In the genomic region with DNA sequence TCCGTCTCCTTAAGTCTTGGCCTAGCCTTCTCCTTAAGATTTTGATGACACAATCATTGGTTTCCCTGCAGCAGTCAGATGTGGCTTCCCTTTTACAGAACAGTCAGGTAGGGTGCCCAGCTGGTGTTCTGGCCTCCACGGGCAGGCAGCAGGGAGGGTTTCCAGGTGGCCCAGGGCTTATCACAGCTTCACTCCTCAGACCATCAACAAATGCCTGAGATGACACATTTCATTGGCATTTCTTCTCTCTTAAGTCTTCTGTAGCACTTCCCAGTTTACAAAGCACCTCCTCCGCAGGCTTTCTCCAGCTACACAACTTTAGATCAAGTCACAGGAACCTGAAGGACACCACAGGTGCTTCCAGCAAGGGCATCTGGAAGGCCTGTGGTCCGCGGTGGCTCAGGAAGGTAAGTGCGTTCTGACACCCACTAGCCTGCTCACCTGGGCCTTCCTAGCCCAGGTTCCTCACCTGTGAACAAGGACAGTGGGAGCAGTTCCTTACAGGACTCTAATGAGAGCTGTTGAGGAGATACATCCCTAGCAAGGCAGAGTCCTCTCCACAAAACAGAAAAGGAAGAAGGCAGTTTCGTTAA, we compare ENCODE assay signal across 13 cellular contexts. TPM values are rescaled to one million over a fixed set of nuclear protein-coding genes. Genes with fewer than 3 reads are reported as not detected.
DNase-seq lines count a peak whose midpoint lies in the region; TF ChIP-seq lines count a peak whose summit lies in the region.
"Had no signal": no experiment of that assay in that cellular context is flagged by ENCODE, and none has a peak within 500 bp of the region (broad histone marks: within the 10 kb centered on the region; RNA-seq: fewer than 3 reads in every experiment).

No MANE protein-coding gene starts in this region.

- in situ Hi-C loops in brain microvascular endothelial cell (cut with HindIII; ENCODE audit: low pct_ligation_motif_present, low sequenced_read_pairs) = no loop called here

- H3K27me3 Mint-ChIP-seq in nephron (ENCODE audit: low read depth) = peaks cover 15% of the 10 kb centered on the region

- peaks cover 13% of the 10 kb centered on the region for H3K4me1 Mint-ChIP-seq in nephron

- H3K27ac Mint-ChIP-seq in nephron = peak overlapping the region in 1 of 3 experiments; percentile 27
- H3K27ac Mint-ChIP-seq: activated naive CD4-positive, alpha-beta T cell treated with anti-CD3 and anti-CD28 coated beads, Interleukin-2, amount 50 U/mL, for 24 hours had no signal

- H3K36me3 ChIP-seq in smooth muscle cell (ENCODE audit: low read depth) (no peaks in the 10 kb centered on the region), brain microvascular endothelial cell (replicated peaks) (no peaks in the 10 kb centered on the region)
- H3K36me3 ChIP-seq: heart left ventricle had no signal

- DNase-seq in EH (ENCODE audit: low read depth) = peak; percentile 38
- peak; percentile 51 for DNase-seq in M059J (ENCODE audit: low read depth)
- peak; percentile 27 for DNase-seq in choroid plexus epithelial cell (ENCODE audit: low read depth)
- DNase-seq in smooth muscle cell (lab: John Stamatoyannopoulos, UW; ENCODE audit: unreplicated experiment) = no peak
- DNase-seq in NCI-H2227 (lab: John Stamatoyannopoulos, UW; ENCODE audit: unreplicated experiment) = no peak
- DNase-seq in NCI-H146 treated with DMSO at 0.1 percent for 48 hours (lab: John Stamatoyannopoulos, UW; ENCODE audit: unreplicated experiment) = no peak
- no peak for DNase-seq in brain microvascular endothelial cell
- DNase-seq: DND-41; left colon; stimulated activated CD4-positive, alpha-beta T cell treated with anti-CD3 and anti-CD28 coated beads, Interleukin-1b, Interleukin-23, amount 100 ng/mL, for 48 hours had no signal

- H2AFZ ChIP-seq in smooth muscle cell (ENCODE audit: low read depth) = no peak overlapping the region

- no peaks in the 10 kb centered on the region for H3K79me2 ChIP-seq in smooth muscle cell (ENCODE audit: low read depth)

- no peaks in the 10 kb centered on the region for H3K9me3 ChIP-seq in smooth muscle cell (replicated peaks; ENCODE audit: low read depth)
- H3K9me3 ChIP-seq: heart left ventricle had no signal

- peak overlapping the region; percentile 55 to 72 (median 70) for H3K4me3 Mint-ChIP-seq in nephron
- H3K4me3 Mint-ChIP-seq: activated naive CD4-positive, alpha-beta T cell treated with anti-CD3 and anti-CD28 coated beads, Interleukin-2, amount 50 U/mL, for 24 hours had no signal

- WGBS in smooth muscle cell (ENCODE audit: low lambda C conversion rate) = 71% methylated on average over 7 of the region's 7 CpGs

- H3K4me3 ChIP-seq in choroid plexus epithelial cell (ENCODE audit: low read depth, low read length) (no peak overlapping the region), smooth muscle cell (no peak overlapping the region), brain microvascular endothelial cell (ENCODE audit: low read depth, low read length) (no peak overlapping the region)
- H3K4me3 ChIP-seq: heart left ventricle had no signal

- TF ChIP-seq CTCF in choroid plexus epithelial cell (conservative IDR thresholded peaks at IDR 0.05; ENCODE audit: low read depth, low read length) (no peak), nephron (IDR thresholded peaks at IDR 0.05; ENCODE audit: unreplicated experiment in 3 of 3) (no peak), smooth muscle cell (IDR thresholded peaks at IDR 0.05; ENCODE audit: borderline replicate concordance, insufficient read depth, poor library complexity, severe bottlenecking) (no peak), brain microvascular endothelial cell (IDR thresholded peaks at IDR 0.05; ENCODE audit: low read depth, low read length, missing control alignments) (no peak)

- no peaks in the 10 kb centered on the region for H3K27me3 ChIP-seq in smooth muscle cell (ENCODE audit: low read depth)
- no peaks in the 10 kb centered on the region for H3K27me3 ChIP-seq in brain microvascular endothelial cell (replicated peaks)
- H3K27me3 ChIP-seq: heart left ventricle had no signal

- no peaks in the 10 kb centered on the region for H3K36me3 Mint-ChIP-seq in nephron (ENCODE audit: low read depth)
- H3K36me3 Mint-ChIP-seq: activated naive CD4-positive, alpha-beta T cell treated with anti-CD3 and anti-CD28 coated beads, Interleukin-2, amount 50 U/mL, for 24 hours had no signal

- no peaks in the 10 kb centered on the region for H3K9me3 Mint-ChIP-seq in nephron
- H3K9me3 Mint-ChIP-seq: activated naive CD4-positive, alpha-beta T cell treated with anti-CD3 and anti-CD28 coated beads, Interleukin-2, amount 50 U/mL, for 24 hours had no signal

- H3K27ac ChIP-seq in smooth muscle cell (ENCODE audit: low read depth) = no peak overlapping the region
- no peak overlapping the region for H3K27ac ChIP-seq in brain microvascular endothelial cell
- H3K27ac ChIP-seq: heart left ventricle had no signal

- H3K4me2 ChIP-seq in smooth muscle cell = no peak overlapping the region

- no peaks in the 10 kb centered on the region for H3F3A ChIP-seq in smooth muscle cell (ENCODE audit: low read depth)

- peaks cover 4% of the 10 kb centered on the region for H3K4me1 ChIP-seq in smooth muscle cell (ENCODE audit: low read depth)

- H3K9ac ChIP-seq in smooth muscle cell (ENCODE audit: low read depth) = no peak overlapping the region

- no peaks in the 10 kb centered on the region for H4K20me1 ChIP-seq in smooth muscle cell (ENCODE audit: low read depth)

RNA-seq across cellular contexts. Expression of gene PTPN18, which starts 37.6 kb away (rescaled TPM):
- 16.5 and 19.0 TPM in 2 replicates for total RNA-seq in M059J (2014; rRNA removed; shearing (Covaris generic))
- 4.4 and 13.9 TPM in 2 replicates for total RNA-seq in smooth muscle cell
- polyA plus RNA-seq in smooth muscle cell = 10.1 and 10.2 TPM in 2 replicates

RNA-seq across cellular contexts. Expression of gene IMP4, which starts 50.7 kb away (rescaled TPM):
- 91.1 and 97.3 TPM in 2 replicates for total RNA-seq in M059J (2014; rRNA removed; shearing (Covaris generic))
- 36.4 and 59.3 TPM in 2 replicates for total RNA-seq in smooth muscle cell
- polyA plus RNA-seq in smooth muscle cell = 74.9 and 75.0 TPM in 2 replicates

Comparison
In these comparisons a context has a peak if more than half of its experiments do, and no peak if none do; other contexts are left out.
1. DNase-seq: peak in EH (single experiment), M059J (single experiment) and choroid plexus epithelial cell (single experiment); none in smooth muscle cell (single experiment), NCI-H2227 (single experiment), NCI-H146 treated with DMSO at 0.1 percent for 48 hours (single experiment) and brain microvascular endothelial cell (single experiment).